ENCODE assay signal across 9 cellular contexts in genomic region chr1:32250893-32251716, GRCh38. TPM values are rescaled to one million over a fixed set of nuclear protein-coding genes. Genes with fewer than 3 reads are reported as not detected.
DNase-seq lines count a peak whose midpoint lies in the region; ATAC-seq, FAIRE-seq and TF ChIP-seq lines count a peak whose summit lies in the region.
"Had no signal": no experiment of that assay in that cellular context is flagged by ENCODE, and none has a peak within 500 bp of the region (broad histone marks: within the 10 kb centered on the region; RNA-seq: fewer than 3 reads in every experiment).

Gene LCK, plus strand, starts transcription at chr1:32251265. Its CDS starts 23,065 bp downstream, at chr1:32274330.

- no peak within 1 kb of the TSS for H3K4ac ChIP-seq in H9 (ENCODE audit: low read depth, low read length)

- no CpG with 5 or more reads among the region's 25 CpGs for WGBS in H9 (ENCODE audit: extremely low coverage, insufficient read length, low lambda C conversion rate)
- 52% methylated on average over 22 of the region's 25 CpGs for WGBS in HepG2 (ENCODE audit: low lambda C conversion rate)

- no peak within 1 kb of the TSS for H3K23ac ChIP-seq in H9 (ENCODE audit: insufficient read length, low read depth, low read length)

- H3K36me3 ChIP-seq in HepG2 (replicated peaks in 1 of 2; ENCODE audit: control insufficient read depth in 1 of 2, insufficient read depth in 2 of 2, low read length in 2 of 2) (no peaks in the 10 kb centered on the region), BE2C (no peaks in the 10 kb centered on the region)

- FAIRE-seq in HepG2 (lab: Jason Lieb, UNC), result no peak

- no peak within 1 kb of the TSS for H3K4me2 ChIP-seq in H9 (ENCODE audit: insufficient read depth, insufficient read length, low read length)
- H3K4me2 ChIP-seq in HepG2 (ENCODE audit: low read depth, low read length), result peak within 1 kb of the TSS; percentile 91

- no peak for TF ChIP-seq CTCF in H9 (conservative IDR thresholded peaks at IDR 0.05)
- TF ChIP-seq CTCF in HepG2 (CRISPR knock-in tag; IDR thresholded peaks at IDR 0.05), result no peak
- no peak for TF ChIP-seq CTCF in BE2C (IDR thresholded peaks at IDR 0.05; ENCODE audit: low read depth, low read length)

- H3K18ac ChIP-seq in H9 (ENCODE audit: insufficient read length, low read depth, low read length), result peak within 1 kb of the TSS; percentile 47

- peak within 1 kb of the TSS in 1 of 2 experiments; percentile 21; a peak in 1 of 5 replicates for H3K4me3 Mint-ChIP-seq in H9
- peak within 1 kb of the TSS; percentile 95 for H3K4me3 Mint-ChIP-seq in stimulated activated effector memory CD8-positive, alpha-beta T cell treated with anti-CD3 and anti-CD28 coated beads, Interleukin-12 subunit alpha, Interleukin-12 subunit beta, amount 100 ng/mL, for 72 hours

- H4K20me1 ChIP-seq in H9 (ENCODE audit: control insufficient read depth, insufficient read depth, insufficient read length), result no peaks in the 10 kb centered on the region
- H4K20me1 ChIP-seq in HepG2 (ENCODE audit: insufficient read depth, low read length), result no peaks in the 10 kb centered on the region

- in situ Hi-C loops in HepG2 (cut with HindIII; ENCODE audit: extremely low pct_ligation_motif_present, low pct_unique_long_range_greater_than_20kb), result no loop called here

- H3K27me3 Mint-ChIP-seq in H9 (ENCODE audit: low read depth), result peaks cover 2% of the 10 kb centered on the region; the same call in 1 of the 2 replicates

- H2BK120ac ChIP-seq in H9 (ENCODE audit: low read depth, low read length, poor library complexity, severe bottlenecking), result no peak within 1 kb of the TSS

- H3K79me2 ChIP-seq in H9 (ENCODE audit: insufficient read depth, low read length) (no peaks in the 10 kb centered on the region), HepG2 (ENCODE audit: insufficient read depth, low read length) (no peaks in the 10 kb centered on the region)

- CTCF ChIA-PET in activated CD8-positive, alpha-beta memory T cell treated with anti-CD3 and anti-CD28 coated beads for 36 hours (lab: Charles Lee), result interaction anchor here (1.5 to 6.7 kb wide), 4 partner anchors 12 to 82 kb away, joined by 4 to 59 read pairs (median 4); no protein-coding TSS in a partner anchor
- CTCF ChIA-PET in HepG2 (lab: Yijun Ruan, JAX; ENCODE audit: low intra/inter-chr PET ratio, low total read pairs), result no interaction called here

- H4K8ac ChIP-seq in H9 (replicated peaks; ENCODE audit: insufficient read length, low read depth, low read length), result no peak within 1 kb of the TSS

- H2BK20ac ChIP-seq in H9 (ENCODE audit: low read depth, low read length, poor library complexity, severe bottlenecking), result no peak within 1 kb of the TSS

- no peaks in the 10 kb centered on the region; a peak in 1 of 5 replicates for H3K9me3 Mint-ChIP-seq in H9
- no peaks in the 10 kb centered on the region for H3K9me3 Mint-ChIP-seq in stimulated activated effector memory CD8-positive, alpha-beta T cell treated with anti-CD3 and anti-CD28 coated beads, Interleukin-12 subunit alpha, Interleukin-12 subunit beta, amount 100 ng/mL, for 72 hours

- H4K5ac ChIP-seq in H9 (ENCODE audit: insufficient read length, low read depth, low read length), result no peak within 1 kb of the TSS

- no peaks in the 10 kb centered on the region for H3K36me3 Mint-ChIP-seq in H9 (ENCODE audit: insufficient read depth in 1 of 3, low read depth in 3 of 3)
- H3K36me3 Mint-ChIP-seq in stimulated activated effector memory CD8-positive, alpha-beta T cell treated with anti-CD3 and anti-CD28 coated beads, Interleukin-12 subunit alpha, Interleukin-12 subunit beta, amount 100 ng/mL, for 72 hours, result peaks cover 44% of the 10 kb centered on the region

- H3T11ph ChIP-seq in H9 (ENCODE audit: low read length), result no peak within 1 kb of the TSS

- H3K9me3 ChIP-seq in H9 (ENCODE audit: control insufficient read depth, low read depth, low read length), result no peaks in the 10 kb centered on the region
- H3K9me3 ChIP-seq in HepG2 (ENCODE audit: low read length), result no peaks in the 10 kb centered on the region
- H3K9me3 ChIP-seq in BE2C, result no peaks in the 10 kb centered on the region

- no peak within 1 kb of the TSS for H2BK15ac ChIP-seq in H9 (ENCODE audit: low read depth, low read length)

- peak; percentile 51 for DNase-seq in H9
- DNase-seq in HepG2 (ENCODE audit: low spot score), result no peak
- DNase-seq in stimulated activated effector memory CD8-positive, alpha-beta T cell treated with anti-CD3 and anti-CD28 coated beads, Interleukin-12 subunit alpha, Interleukin-12 subunit beta, amount 100 ng/mL, for 72 hours (ENCODE audit: low spot score in 2 of 2), result peak in 1 of 2 donors; percentile 88
- no peak for DNase-seq in foreskin melanocyte
- no peak for DNase-seq in BE2C
- no peak for DNase-seq in DMS153 treated with DMSO at 0.1 percent for 48 hours (lab: John Stamatoyannopoulos, UW; ENCODE audit: unreplicated experiment)

- no peak for TF ChIP-seq RAD21 in HepG2 (CRISPR knock-in tag; IDR thresholded peaks at IDR 0.05)

- H2BK5ac ChIP-seq in H9 (ENCODE audit: insufficient read length, low read length), result no peak within 1 kb of the TSS

- peak within 1 kb of the TSS; percentile 8; the same call in 1 of the 2 replicates for H3K14ac ChIP-seq in H9 (ENCODE audit: insufficient read depth, low read length)

- H3K56ac ChIP-seq in H9 (ENCODE audit: insufficient read length, low read depth, low read length), result no peak within 1 kb of the TSS

- no peaks in the 10 kb centered on the region for H3K79me1 ChIP-seq in H9 (ENCODE audit: insufficient read depth, low read depth, low read length, poor library complexity, severe bottlenecking)

- H3K4me1 ChIP-seq in H9 (ENCODE audit: insufficient read depth, low read length) (peaks cover 7% of the 10 kb centered on the region; the same call in 1 of the 2 replicates), HepG2 (ENCODE audit: insufficient read depth, low read length) (peaks cover 100% of the 10 kb centered on the region), BE2C (no peaks in the 10 kb centered on the region)

- peaks cover 26 to 32% of the 10 kb centered on the region in 2 experiments for H3K4me1 Mint-ChIP-seq in H9
- peaks cover 74% of the 10 kb centered on the region for H3K4me1 Mint-ChIP-seq in stimulated activated effector memory CD8-positive, alpha-beta T cell treated with anti-CD3 and anti-CD28 coated beads, Interleukin-12 subunit alpha, Interleukin-12 subunit beta, amount 100 ng/mL, for 72 hours

- BruUV-seq in HepG2 (replicated peaks; lab: Mats Ljungman, UMichigan), result no TSS peak

- peak within 1 kb of the TSS; percentile 53 to 93 (median 64); a peak in 6 of 7 replicates for H3K27ac Mint-ChIP-seq in H9
- H3K27ac Mint-ChIP-seq in stimulated activated effector memory CD8-positive, alpha-beta T cell treated with anti-CD3 and anti-CD28 coated beads, Interleukin-12 subunit alpha, Interleukin-12 subunit beta, amount 100 ng/mL, for 72 hours, result peak within 1 kb of the TSS; percentile 94

- H3K27ac ChIP-seq in H9 (ENCODE audit: insufficient read length, low read depth, low read length) (no peak within 1 kb of the TSS), HepG2 (ENCODE audit: extremely low read length, insufficient read depth, low read length) (peak within 1 kb of the TSS; percentile 92)
- H3K27ac ChIP-seq: epithelial cell of prostate had no signal

- H2AK5ac ChIP-seq in H9 (ENCODE audit: insufficient read length, low read length), result no peak within 1 kb of the TSS

- no peaks in the 10 kb centered on the region for H3K23me2 ChIP-seq in H9 (ENCODE audit: insufficient read length, low read depth, low read length, poor library complexity, severe bottlenecking)

- TF ChIP-seq EP300 in HepG2 (IDR thresholded peaks at IDR 0.05; ENCODE audit: low read depth in 2 of 2, low read length in 2 of 2), result no peak
- no peak for TF ChIP-seq EP300 in HepG2 (CRISPR knock-in tag; IDR thresholded peaks at IDR 0.05; ENCODE audit: borderline replicate concordance)

- H3K27me3 ChIP-seq in H9 (ENCODE audit: insufficient read depth, low read length) (no peaks in the 10 kb centered on the region; the same call in 1 of the 2 replicates), HepG2 (ENCODE audit: control insufficient read depth in 1 of 2, insufficient read depth in 2 of 2, low read length in 2 of 2) (no peaks in the 10 kb centered on the region), BE2C (no peaks in the 10 kb centered on the region)

- intact Hi-C loops in HepG2 (cut with micrococcal nuclease; ENCODE audit: unreplicated experiment), result no loop called here

- POLR2A ChIA-PET in activated CD8-positive, alpha-beta memory T cell treated with anti-CD3 and anti-CD28 coated beads for 36 hours (lab: Charles Lee), result interaction anchor here (0.6 to 4.2 kb wide), 9 partner anchors 10 to 307 kb away, joined by 3 to 20 read pairs (median 5); partner anchors contain the start of genes HDAC1, KPNA6 and MARCKSL1
- POLR2A ChIA-PET in HepG2 (lab: Yijun Ruan, JAX), result interaction anchor here (0.8 to 7.1 kb wide), 22 partner anchors 8 to 101 kb away, joined by 3 to 48 read pairs (median 6); partner anchors contain the start of genes HDAC1, MARCKSL1 and TXLNA

- H2AFZ ChIP-seq in H9 (ENCODE audit: low read length) (no peak within 1 kb of the TSS), HepG2 (ENCODE audit: low read length) (no peak within 1 kb of the TSS)

- no peak within 1 kb of the TSS for H4K91ac ChIP-seq in H9 (ENCODE audit: insufficient read length, low read depth, low read length)

- TF ChIP-seq POLR2A in HepG2 (IDR thresholded peaks at IDR 0.05; ENCODE audit: insufficient read depth in 1 of 2, low read depth in 2 of 2, low read length in 2 of 2), result peak in 1 of 2 experiments; percentile 79; a peak in 3 of 4 replicates

- ATAC-seq in HepG2 (peak; percentile 3), HG03439 (IDR thresholded peaks at IDR 0.05; ENCODE audit: unreplicated experiment) (no peak)
- ATAC-seq in stimulated activated effector memory CD8-positive, alpha-beta T cell treated with anti-CD3 and anti-CD28 coated beads, Interleukin-12 subunit alpha, Interleukin-12 subunit beta, amount 100 ng/mL, for 72 hours, result peak; percentile 63

- H3K4me3 ChIP-seq in HepG2 (replicated peaks in 1 of 3; ENCODE audit: insufficient read depth in 1 of 3, low read depth in 2 of 3, low read length in 3 of 3) (peak within 1 kb of the TSS; percentile 8 to 53 (median 33); a peak in 5 of 6 replicates), BE2C (ENCODE audit: low read depth, low read length) (no peak within 1 kb of the TSS)

- no peak within 1 kb of the TSS for H2BK12ac ChIP-seq in H9 (ENCODE audit: insufficient read length, low read depth, low read length)

- no peak within 1 kb of the TSS for H3K9ac ChIP-seq in H9 (ENCODE audit: extremely low read depth, insufficient read length, low read length)
- H3K9ac ChIP-seq in HepG2 (ENCODE audit: insufficient read depth, low read depth, low read length), result peak within 1 kb of the TSS; percentile 76

RNA-seq across cellular contexts. Expression of gene LCK, which starts in this region (rescaled TPM):
- total RNA-seq in H9 (2021), result 37.0 and 37.6 TPM in 2 replicates
- total RNA-seq in activated CD8-positive, alpha-beta memory T cell treated with anti-CD3 and anti-CD28 coated beads for 36 hours, result 100 to 1,000 TPM; 279 to 294 TPM
- 0.83 and 0.93 TPM in 2 replicates for total RNA-seq in HepG2 (2016; rRNA removed; fragmentation: Illumina TruSeq; extraction: Trizol)
- total RNA-seq in HepG2 (2016; cell fraction: cytosol; rRNA removed; fragmentation: Illumina TruSeq; extraction: Trizol; ENCODE audit: low read depth), result 0.30 TPM in 1 of 2 replicates, not detected in the other
- 0.54 and 0.61 TPM in 2 replicates for total RNA-seq in HepG2 (2016; cell fraction: insoluble cytoplasmic fraction; rRNA removed; fragmentation: Illumina TruSeq; extraction: Trizol)
- total RNA-seq in HepG2 (2016; cell fraction: membrane; rRNA removed; fragmentation: Illumina TruSeq; extraction: Trizol), result 0.31 and 0.40 TPM in 2 replicates
- 0.40 and 1.3 TPM in 2 replicates for total RNA-seq in HepG2 (2016; cell fraction: nucleus; rRNA removed; fragmentation: Illumina TruSeq; extraction: Trizol)
- 1.8 and 3.1 TPM in 2 replicates for polyA plus RNA-seq in HepG2 (2011; rRNA removed)
- 1.6 and 2.2 TPM in 2 replicates for polyA plus RNA-seq in HepG2 (2011; cell fraction: cytosol; rRNA removed)
- 5.1 and 6.4 TPM in 2 replicates for polyA plus RNA-seq in HepG2 (2011; cell fraction: nucleus; rRNA removed)
- 1.2 and 1.3 TPM in 2 replicates for polyA plus RNA-seq in HepG2 (2012)
- polyA plus RNA-seq in HepG2 (2016; cell fraction: cytosol; fragmentation: Illumina TruSeq; extraction: Trizol; ENCODE audit: low read depth), result 0.06 and 0.08 TPM in 2 replicates
- 0.60 and 0.75 TPM in 2 replicates for polyA plus RNA-seq in HepG2 (2016; cell fraction: insoluble cytoplasmic fraction; fragmentation: Illumina TruSeq; extraction: Trizol; ENCODE audit: low read depth)
- 0.17 and 0.27 TPM in 2 replicates for polyA plus RNA-seq in HepG2 (2016; cell fraction: membrane; fragmentation: Illumina TruSeq; extraction: Trizol; ENCODE audit: low read depth)
- 0.71 and 1.1 TPM in 2 replicates for polyA plus RNA-seq in HepG2 (2016; cell fraction: nucleus; fragmentation: Illumina TruSeq; extraction: Trizol; ENCODE audit: insufficient read depth, low read depth)
- polyA minus RNA-seq in HepG2 (2011; rRNA and poly(A)+ RNA removed; ENCODE audit: low replicate concordance), result 0.42 and 2.6 TPM in 2 replicates
- 1.2 and 1.3 TPM in 2 replicates for polyA minus RNA-seq in HepG2 (2011; cell fraction: cytosol; rRNA and poly(A)+ RNA removed)
- polyA minus RNA-seq in HepG2 (2011; cell fraction: nucleus; rRNA and poly(A)+ RNA removed), result 0.75 and 2.3 TPM in 2 replicates
- not detected for polyA plus RNA-seq in BE2C (2012; ENCODE audit: insufficient read depth, insufficient read length, low read depth)

Comparison
In these comparisons a context has a peak if more than half of its experiments do, and no peak if none do; other contexts are left out.
1. RNA of gene LCK (total RNA-seq): 279 to 294 TPM in activated CD8-positive, alpha-beta memory T cell treated with anti-CD3 and anti-CD28 coated beads for 36 hours and 37.0 to 37.6 TPM in H9; 0.30 to 1.3 TPM in HepG2; every median in the first group is over 10 times any median in the second.